ENCODE assay signal across 8 cellular contexts in genomic region chr6:142944126-142945066, GRCh38. TPM values are rescaled to one million over a fixed set of nuclear protein-coding genes. Genes with fewer than 3 reads are reported as not detected.
DNase-seq lines count a peak whose midpoint lies in the region; ATAC-seq and TF ChIP-seq lines count a peak whose summit lies in the region.

No MANE protein-coding gene starts in this region.

- peaks cover 4% of the 10 kb centered on the region for H3K27me3 Mint-ChIP-seq in nephron progenitor cell (ENCODE audit: low read depth, poor library complexity)
- peaks cover 3% of the 10 kb centered on the region for H3K27me3 Mint-ChIP-seq in stimulated activated naive CD8-positive, alpha-beta T cell treated with anti-CD3 and anti-CD28 coated beads, Interleukin-15, Interleukin-2, amounts not matched to agents 100 ng/mL and 50 ng/mL, for 24 hours

- peak overlapping the region; percentile 100 for H3K27ac Mint-ChIP-seq in nephron progenitor cell
- H3K27ac Mint-ChIP-seq in stimulated activated naive CD8-positive, alpha-beta T cell treated with anti-CD3 and anti-CD28 coated beads, Interleukin-15, Interleukin-2, amounts not matched to agents 100 ng/mL and 50 ng/mL, for 24 hours: peak overlapping the region; percentile 98

- ATAC-seq in HG03045 (IDR thresholded peaks at IDR 0.05; ENCODE audit: unreplicated experiment) (peak; percentile 3), HG03457 (IDR thresholded peaks at IDR 0.05; ENCODE audit: unreplicated experiment) (no peak)

- TF ChIP-seq CTCF in fibroblast of the aortic adventitia (IDR thresholded peaks at IDR 0.05; ENCODE audit: insufficient read depth, low read length) (no peak), nephron progenitor cell (IDR thresholded peaks at IDR 0.05) (no peak)

- H3K4me3 ChIP-seq in fibroblast of the aortic adventitia (ENCODE audit: low read depth, low read length): peak overlapping the region; percentile 99

- peak overlapping the region; percentile 98 for H3K4me3 Mint-ChIP-seq in nephron progenitor cell
- peak overlapping the region; percentile 90 for H3K4me3 Mint-ChIP-seq in stimulated activated naive CD8-positive, alpha-beta T cell treated with anti-CD3 and anti-CD28 coated beads, Interleukin-15, Interleukin-2, amounts not matched to agents 100 ng/mL and 50 ng/mL, for 24 hours

- H3K36me3 Mint-ChIP-seq in nephron progenitor cell (ENCODE audit: low read depth): no peaks in the 10 kb centered on the region
- H3K36me3 Mint-ChIP-seq in stimulated activated naive CD8-positive, alpha-beta T cell treated with anti-CD3 and anti-CD28 coated beads, Interleukin-15, Interleukin-2, amounts not matched to agents 100 ng/mL and 50 ng/mL, for 24 hours (ENCODE audit: low read depth): peaks cover 16% of the 10 kb centered on the region

- H3K9me3 Mint-ChIP-seq in nephron progenitor cell: no peaks in the 10 kb centered on the region
- H3K9me3 Mint-ChIP-seq in stimulated activated naive CD8-positive, alpha-beta T cell treated with anti-CD3 and anti-CD28 coated beads, Interleukin-15, Interleukin-2, amounts not matched to agents 100 ng/mL and 50 ng/mL, for 24 hours: no peaks in the 10 kb centered on the region

- H3K4me1 Mint-ChIP-seq in nephron progenitor cell: peaks cover 52% of the 10 kb centered on the region
- H3K4me1 Mint-ChIP-seq in stimulated activated naive CD8-positive, alpha-beta T cell treated with anti-CD3 and anti-CD28 coated beads, Interleukin-15, Interleukin-2, amounts not matched to agents 100 ng/mL and 50 ng/mL, for 24 hours (ENCODE audit: low read depth): peaks cover 62% of the 10 kb centered on the region

- peak; percentile 80 for DNase-seq in ELF-1 (ENCODE audit: low read depth, low spot score)
- peak; percentile 68 for DNase-seq in RPMI8226
- peak; percentile 82 for DNase-seq in activated effector memory CD4-positive, alpha-beta T cell treated with Interleukin-2 at 50 U/mL for 16 hours
- peak; percentile 96 for DNase-seq in fibroblast of the aortic adventitia (ENCODE audit: low read depth)
- peak; percentile 70 for DNase-seq in nephron progenitor cell

RNA-seq across cellular contexts. Expression of gene HIVEP2, which starts 0.6 kb away (rescaled TPM):
- 11.5 and 23.1 TPM in 2 replicates for total RNA-seq in fibroblast of the aortic adventitia (ENCODE audit: low replicate concordance)
